ENCODE assay signal across 32 cellular contexts in genomic region chr1:81337226-81337625, GRCh38.
"Had no signal": no experiment of that assay in that cellular context is flagged by ENCODE, and none has a peak within 500 bp of the region (broad histone marks: within the 10 kb centered on the region; RNA-seq: fewer than 3 reads in every experiment).

No MANE protein-coding gene starts in this region.

- H3K36me3 ChIP-seq: SJCRH30 had no signal

- H3K4me1 ChIP-seq: SJCRH30 had no signal

- ATAC-seq: Panc1, SK-N-SH treated with all-trans-retinoic acid at 6 μM for 48 hours had no signal

- H3K4me2 ChIP-seq: KMS-11, PC-9 had no signal

- H3K9ac ChIP-seq: KMS-11 had no signal

- H3K27ac ChIP-seq: KMS-11, PC-9, SJCRH30, SK-N-MC had no signal

- H3K9me3 ChIP-seq: SJCRH30 had no signal

- H3K27me3 ChIP-seq: SJCRH30 had no signal

- DNase-seq: Karpas-422, KBM-7, MM.1S, MV-4-11, NCI-H1092, NCI-H1105, NCI-H1417 treated with DMSO at 0.1 percent for 48 hours, NCI-H1436 treated with DMSO at 0.1 percent for 48 hours, NCI-H1694 treated with DMSO at 0.1 percent for 48 hours, NCI-H187 treated with DMSO at 0.1 percent for 48 hours, NCI-H2029 treated with DMSO at 0.1 percent for 48 hours, NCI-H2081 treated with DMSO at 0.1 percent for 48 hours, NCI-H2107, NCI-H2171, NCI-H226, NCI-H446 treated with DMSO at 0.1 percent for 48 hours, NCI-H510A, NCI-H524, NCI-H526, NCI-H69, NCI-H748 treated with DMSO at 0.1 percent for 48 hours, NCI-H82, PC-9, Right ventricle myocardium superior, RPMI8226, SIG-M5, SJCRH30, SW 1271 had no signal

- H3K4me3 ChIP-seq: PC-9, SJCRH30, SK-N-MC had no signal
